ENCODE assay signal across 24 cellular contexts in the genomic region with DNA sequence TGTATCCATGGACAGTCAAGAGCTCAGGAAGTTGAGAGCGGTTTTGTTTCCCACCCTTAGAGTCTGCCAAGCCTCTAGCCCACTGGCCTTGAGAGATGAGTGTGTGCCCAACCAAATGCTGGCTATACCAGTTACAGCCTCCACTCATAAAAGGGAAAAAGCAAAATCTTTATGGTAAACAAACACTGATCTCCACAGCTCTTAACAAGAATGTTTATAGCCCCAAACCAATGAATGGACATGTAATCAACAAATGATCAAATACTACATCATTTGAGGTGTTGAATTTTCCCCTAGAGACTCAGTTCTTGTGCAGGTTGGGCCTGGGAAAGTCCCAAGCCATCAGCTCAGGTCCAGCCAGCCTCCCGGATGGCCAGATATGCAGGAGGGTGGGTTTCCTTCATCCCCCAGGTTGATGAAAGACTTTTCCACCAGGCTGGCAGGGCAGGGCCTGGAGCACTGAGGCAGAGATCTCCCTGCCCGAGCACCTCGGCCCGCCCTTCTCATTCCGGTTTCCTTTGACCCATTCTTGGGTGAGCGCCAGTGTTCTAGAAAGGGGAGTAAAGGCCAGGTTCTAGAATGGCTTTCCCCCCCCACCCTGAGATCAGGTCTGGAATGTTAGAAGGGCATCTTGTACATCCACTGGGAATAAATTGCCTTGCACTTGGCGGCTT. TPM values are rescaled to one million over a fixed set of nuclear protein-coding genes. Genes with fewer than 3 reads are reported as not detected.
"Had no signal": no experiment of that assay in that cellular context is flagged by ENCODE, and none has a peak within 500 bp of the region (broad histone marks: within the 10 kb centered on the region; RNA-seq: fewer than 3 reads in every experiment).

No MANE protein-coding gene starts in this region.

- H3K9me3 ChIP-seq: ascending aorta, left ventricle myocardium inferior, sigmoid colon, transverse colon, uterus had no signal

- DNase-seq: activated CD4-positive, alpha-beta T cell treated with anti-CD3 and anti-CD28 coated beads for 48 hours; activated CD8-positive, alpha-beta T cell treated with anti-CD3 and anti-CD28 coated beads for 36 hours; activated gamma-delta T cell; foreskin keratinocyte; left ventricle myocardium inferior; nephron progenitor cell; occipital lobe; sigmoid colon; stimulated activated CD4-positive, alpha-beta T cell treated with anti-CD3 and anti-CD28 coated beads, Interleukin-2, amount 100 ng/mL, for 48 hours; stimulated activated CD8-positive, alpha-beta memory T cell treated with anti-CD3 and anti-CD28 coated beads, Interleukin-4, amount 100 ng/mL, for 48 hours; stimulated activated naive B cell treated with anti-CD40 and anti-IgM and Interleukin-4, amounts not matched to agents 10 μg/mL and 1 μg/mL and 100 μg/mL, for 72 hours; transverse colon; uterus had no signal

- H3K27me3 Mint-ChIP-seq: activated CD8-positive, alpha-beta T cell treated with anti-CD3 and anti-CD28 coated beads for 36 hours had no signal

- H3K9me3 Mint-ChIP-seq: activated CD8-positive, alpha-beta T cell treated with anti-CD3 and anti-CD28 coated beads for 36 hours; activated naive CD4-positive, alpha-beta T cell treated with anti-CD3 and anti-CD28 coated beads, Interleukin-2, amount 50 U/mL, for 72 hours; activated T-helper 1 cell treated with anti-CD3 and anti-CD28 coated beads, Interleukin-12 subunit alpha, Interleukin-12 subunit beta, Interleukin-2, Interleukin-4 antibody, amounts not matched to agents 30 ng/mL and 10 ng/mL and 1 ng/mL, durations not matched to agents 14 hours and 24 hours and 36 hours; central memory CD8-positive, alpha-beta T cell; nephron progenitor cell; stimulated activated naive B cell treated with anti-CD40 and anti-IgM and Interleukin-4, amounts not matched to agents 10 μg/mL and 1 μg/mL and 100 μg/mL, for 72 hours had no signal

- H3K4me1 ChIP-seq: uterus had no signal

- H3K27ac Mint-ChIP-seq: activated CD8-positive, alpha-beta T cell treated with anti-CD3 and anti-CD28 coated beads for 36 hours; activated naive CD4-positive, alpha-beta T cell treated with anti-CD3 and anti-CD28 coated beads, Interleukin-2, amount 50 U/mL, for 72 hours; activated T-helper 1 cell treated with anti-CD3 and anti-CD28 coated beads, Interleukin-12 subunit alpha, Interleukin-12 subunit beta, Interleukin-2, Interleukin-4 antibody, amounts not matched to agents 30 ng/mL and 10 ng/mL and 1 ng/mL, durations not matched to agents 14 hours and 24 hours and 36 hours; nephron progenitor cell; stimulated activated naive B cell treated with anti-CD40 and anti-IgM and Interleukin-4, amounts not matched to agents 10 μg/mL and 1 μg/mL and 100 μg/mL, for 72 hours had no signal

- H3K4me3 Mint-ChIP-seq: activated CD8-positive, alpha-beta T cell treated with anti-CD3 and anti-CD28 coated beads for 36 hours; activated T-helper 1 cell treated with anti-CD3 and anti-CD28 coated beads, Interleukin-12 subunit alpha, Interleukin-12 subunit beta, Interleukin-2, Interleukin-4 antibody, amounts not matched to agents 30 ng/mL and 10 ng/mL and 1 ng/mL, durations not matched to agents 14 hours and 24 hours and 36 hours; central memory CD8-positive, alpha-beta T cell; nephron progenitor cell; stimulated activated naive B cell treated with anti-CD40 and anti-IgM and Interleukin-4, amounts not matched to agents 10 μg/mL and 1 μg/mL and 100 μg/mL, for 72 hours had no signal

- FAIRE-seq: colon had no signal

- ATAC-seq: activated CD8-positive, alpha-beta T cell treated with anti-CD3 and anti-CD28 coated beads for 36 hours; activated naive CD4-positive, alpha-beta T cell treated with anti-CD3 and anti-CD28 coated beads, Interleukin-2, amount 50 U/mL, for 72 hours; foreskin keratinocyte; stimulated activated naive B cell treated with anti-CD40 and anti-IgM and Interleukin-4, amounts not matched to agents 10 μg/mL and 1 μg/mL and 100 μg/mL, for 72 hours had no signal

- H3K27me3 ChIP-seq: ascending aorta, foreskin keratinocyte, hepatocyte, sigmoid colon, transverse colon, uterus had no signal

- H3K4me2 ChIP-seq: hepatocyte had no signal

- H3K27ac ChIP-seq: ascending aorta, foreskin keratinocyte, hepatocyte, left ventricle myocardium inferior, sigmoid colon, transverse colon, uterus had no signal

- H2AFZ ChIP-seq: hepatocyte had no signal

- H3K4me3 ChIP-seq: ascending aorta, hepatocyte, left ventricle myocardium inferior, sigmoid colon, transverse colon, uterus had no signal

- H3K36me3 ChIP-seq: ascending aorta, left ventricle myocardium inferior, sigmoid colon, transverse colon, uterus had no signal

RNA-seq across cellular contexts. Expression of a gene that starts 12.2 kb away (rescaled TPM):
- total RNA-seq: activated CD8-positive, alpha-beta T cell treated with anti-CD3 and anti-CD28 coated beads for 36 hours; activated naive CD4-positive, alpha-beta T cell treated with anti-CD3 and anti-CD28 coated beads, Interleukin-2, amount 50 U/mL, for 72 hours; activated T-helper 1 cell treated with anti-CD3 and anti-CD28 coated beads, Interleukin-12 subunit alpha, Interleukin-12 subunit beta, Interleukin-2, Interleukin-4 antibody, amounts not matched to agents 30 ng/mL and 10 ng/mL and 1 ng/mL, durations not matched to agents 14 hours and 24 hours and 36 hours; lung microvascular endothelial cell; sigmoid colon; T-helper 2 cell treated with Interferon-gamma antibody and Interleukin-4, amounts not matched to agents 100 ng/mL and 5 ng/mL, for 36 hours had no signal
- polyA plus RNA-seq: hepatocyte had no signal

RNA-seq across cellular contexts. Expression of a gene that starts 44.4 kb away (rescaled TPM):
- total RNA-seq: ascending aorta had no signal

RNA-seq across cellular contexts. Expression of a gene that starts 55.5 kb away (rescaled TPM):
- total RNA-seq: activated CD8-positive, alpha-beta T cell treated with anti-CD3 and anti-CD28 coated beads for 36 hours; activated naive CD4-positive, alpha-beta T cell treated with anti-CD3 and anti-CD28 coated beads, Interleukin-2, amount 50 U/mL, for 72 hours; activated T-helper 1 cell treated with anti-CD3 and anti-CD28 coated beads, Interleukin-12 subunit alpha, Interleukin-12 subunit beta, Interleukin-2, Interleukin-4 antibody, amounts not matched to agents 30 ng/mL and 10 ng/mL and 1 ng/mL, durations not matched to agents 14 hours and 24 hours and 36 hours; ascending aorta; foreskin keratinocyte; hepatocyte; lung microvascular endothelial cell; mononuclear cell; myocyte; renal cortical epithelial cell; T-helper 2 cell treated with Interferon-gamma antibody and Interleukin-4, amounts not matched to agents 100 ng/mL and 5 ng/mL, for 36 hours had no signal
- polyA plus RNA-seq: foreskin keratinocyte, hepatocyte had no signal
